Comparison of ENCODE assay signal across 25 cellular contexts in genomic region chr22:46477967-46478635, GRCh38.
"Had no signal": no experiment of that assay in that cellular context is flagged by ENCODE, and none has a peak within 500 bp of the region (broad histone marks: within the 10 kb centered on the region; RNA-seq: fewer than 3 reads in every experiment).

No MANE protein-coding gene starts in this region.

- H3K36me3 ChIP-seq: cardiac muscle cell, MG63, Peyer's patch had no signal

- H3K4me3 ChIP-seq: cardiac muscle cell, MG63, Peyer's patch had no signal

- H3K9me3 Mint-ChIP-seq: T-helper 1 cell treated with Interleukin-12 subunit alpha and Interleukin-12 subunit beta and Interleukin-4 antibody, amounts not matched to agents 30 μg/mL and 1 μg/mL, for 36 hours had no signal

- H3K27ac Mint-ChIP-seq: activated CD8-positive, alpha-beta memory T cell treated with anti-CD3 and anti-CD28 coated beads, Interleukin-2, amount 10 ng/mL, durations not matched to agents 7 days and 5 days; activated naive CD4-positive, alpha-beta T cell treated with anti-CD3 and anti-CD28 coated beads for 36 hours; activated naive CD8-positive, alpha-beta T cell; activated T-cell treated with anti-CD3 and anti-CD28 coated beads, Interleukin-2, amount 50 U/mL, for 24 hours; activated T-helper 1 cell treated with anti-CD3 and anti-CD28 coated beads, Interleukin-12 subunit alpha, Interleukin-12 subunit beta, Interleukin-2, Interleukin-4 antibody, amounts not matched to agents 30 ng/mL and 10 ng/mL and 1 ng/mL, durations not matched to agents 14 hours and 24 hours and 36 hours; T-helper 1 cell treated with Interleukin-12 subunit alpha and Interleukin-12 subunit beta and Interleukin-4 antibody, amounts not matched to agents 30 μg/mL and 1 μg/mL, for 36 hours had no signal

- H3K27me3 Mint-ChIP-seq: brain had no signal

- H3K27me3 ChIP-seq: cardiac muscle cell, MG63, Peyer's patch had no signal

- ATAC-seq: activated CD8-positive, alpha-beta memory T cell treated with anti-CD3 and anti-CD28 coated beads, Interleukin-2, amount 10 ng/mL, durations not matched to agents 7 days and 5 days had no signal

- DNase-seq: activated CD4-positive, alpha-beta T cell treated with anti-CD3 and anti-CD28 coated beads for 48 hours; activated CD4-positive, alpha-beta T cell treated with anti-CD3 and anti-CD28 coated beads, Interleukin-2, amount 50 U/mL, for 4 hours; activated CD4-positive, CD25-positive, alpha-beta regulatory T cell treated with anti-CD3 and anti-CD28 coated beads, Interleukin-2, amount 50 U/mL, for 72 hours; activated CD8-positive, alpha-beta memory T cell treated with anti-CD3 and anti-CD28 coated beads, Interleukin-2, amount 10 ng/mL, durations not matched to agents 7 days and 5 days; activated gamma-delta T cell; activated naive CD4-positive, alpha-beta T cell treated with anti-CD3 and anti-CD28 coated beads for 36 hours; activated T-cell treated with anti-CD3 and anti-CD28 coated beads, Interleukin-2, amount 50 U/mL, for 24 hours; amygdala; IMR-90; KBM-7; MG63; MV-4-11; NCI-H1105 treated with DMSO at 0.1 percent for 48 hours; NCI-H146; NCI-H187 treated with DMSO at 0.1 percent for 48 hours; NCI-H2081 treated with DMSO at 0.1 percent for 48 hours; NCI-H526; NCI-H82; Peyer's patch; SHP77 treated with DMSO at 0.1 percent for 48 hours had no signal

- H3K4me1 ChIP-seq: Peyer's patch had no signal

- H3K27ac ChIP-seq: cardiac muscle cell, Peyer's patch had no signal

- H3K4me3 Mint-ChIP-seq: activated CD8-positive, alpha-beta memory T cell treated with anti-CD3 and anti-CD28 coated beads, Interleukin-2, amount 10 ng/mL, durations not matched to agents 7 days and 5 days; activated naive CD4-positive, alpha-beta T cell treated with anti-CD3 and anti-CD28 coated beads for 36 hours; activated naive CD8-positive, alpha-beta T cell; activated T-cell treated with anti-CD3 and anti-CD28 coated beads, Interleukin-2, amount 50 U/mL, for 24 hours; activated T-helper 1 cell treated with anti-CD3 and anti-CD28 coated beads, Interleukin-12 subunit alpha, Interleukin-12 subunit beta, Interleukin-2, Interleukin-4 antibody, amounts not matched to agents 30 ng/mL and 10 ng/mL and 1 ng/mL, durations not matched to agents 14 hours and 24 hours and 36 hours; brain; T-helper 1 cell treated with Interleukin-12 subunit alpha and Interleukin-12 subunit beta and Interleukin-4 antibody, amounts not matched to agents 30 μg/mL and 1 μg/mL, for 36 hours had no signal

- H3K36me3 Mint-ChIP-seq: activated CD8-positive, alpha-beta memory T cell treated with anti-CD3 and anti-CD28 coated beads, Interleukin-2, amount 10 ng/mL, durations not matched to agents 7 days and 5 days; activated naive CD8-positive, alpha-beta T cell had no signal

- H3K9me3 ChIP-seq: MG63, Peyer's patch had no signal
